Comparison of ENCODE assay signal across 2 cellular contexts in the genomic region with DNA sequence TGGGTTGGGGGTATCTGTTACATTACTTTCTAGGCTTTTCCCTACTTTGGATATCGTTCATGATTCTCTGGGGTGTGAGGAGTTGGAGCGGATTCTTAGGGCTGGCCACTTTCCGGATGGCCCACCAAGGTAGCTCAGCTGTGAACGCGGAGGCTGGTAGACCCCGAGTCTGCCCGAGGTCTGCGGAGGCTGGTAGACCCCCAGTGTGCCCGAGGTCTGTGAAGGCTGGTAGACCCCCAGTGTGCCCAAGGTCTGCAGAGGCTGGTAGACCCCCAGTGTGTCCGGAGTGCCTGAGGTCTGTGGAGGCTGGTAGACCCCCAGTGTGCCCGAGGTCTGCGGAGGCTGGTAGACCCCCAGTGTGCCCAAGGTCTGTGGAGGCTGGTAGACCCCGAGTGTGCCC.
TF ChIP-seq lines count a peak whose summit lies in the region.

No MANE protein-coding gene starts in this region.

TF ChIP-seq in IMR-90, 13 proteins besides CTCF, POLR2A, EP300 and RAD21 (continued from another document):
- TF ChIP-seq, protein P1, sequence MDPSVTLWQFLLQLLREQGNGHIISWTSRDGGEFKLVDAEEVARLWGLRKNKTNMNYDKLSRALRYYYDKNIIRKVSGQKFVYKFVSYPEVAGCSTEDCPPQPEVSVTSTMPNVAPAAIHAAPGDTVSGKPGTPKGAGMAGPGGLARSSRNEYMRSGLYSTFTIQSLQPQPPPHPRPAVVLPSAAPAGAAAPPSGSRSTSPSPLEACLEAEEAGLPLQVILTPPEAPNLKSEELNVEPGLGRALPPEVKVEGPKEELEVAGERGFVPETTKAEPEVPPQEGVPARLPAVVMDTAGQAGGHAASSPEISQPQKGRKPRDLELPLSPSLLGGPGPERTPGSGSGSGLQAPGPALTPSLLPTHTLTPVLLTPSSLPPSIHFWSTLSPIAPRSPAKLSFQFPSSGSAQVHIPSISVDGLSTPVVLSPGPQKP (IDR thresholded peaks at IDR 0.05; ENCODE audit: borderline replicate concordance, low read depth, low read length): no peak
- TF ChIP-seq CEBPB (IDR thresholded peaks at IDR 0.05; ENCODE audit: low read depth, low read length) (no peak), BHLHE40 (IDR thresholded peaks at IDR 0.05; ENCODE audit: low read depth, low read length) (no peak), MAFK (IDR thresholded peaks at IDR 0.05; ENCODE audit: low read depth, low read length) (no peak), NFE2L2 (IDR thresholded peaks at IDR 0.05; ENCODE audit: low read depth, low read length) (no peak)

TF ChIP-seq in neural cell, 6 proteins besides CTCF, POLR2A, EP300 and RAD21:
- TF ChIP-seq, protein P2, sequence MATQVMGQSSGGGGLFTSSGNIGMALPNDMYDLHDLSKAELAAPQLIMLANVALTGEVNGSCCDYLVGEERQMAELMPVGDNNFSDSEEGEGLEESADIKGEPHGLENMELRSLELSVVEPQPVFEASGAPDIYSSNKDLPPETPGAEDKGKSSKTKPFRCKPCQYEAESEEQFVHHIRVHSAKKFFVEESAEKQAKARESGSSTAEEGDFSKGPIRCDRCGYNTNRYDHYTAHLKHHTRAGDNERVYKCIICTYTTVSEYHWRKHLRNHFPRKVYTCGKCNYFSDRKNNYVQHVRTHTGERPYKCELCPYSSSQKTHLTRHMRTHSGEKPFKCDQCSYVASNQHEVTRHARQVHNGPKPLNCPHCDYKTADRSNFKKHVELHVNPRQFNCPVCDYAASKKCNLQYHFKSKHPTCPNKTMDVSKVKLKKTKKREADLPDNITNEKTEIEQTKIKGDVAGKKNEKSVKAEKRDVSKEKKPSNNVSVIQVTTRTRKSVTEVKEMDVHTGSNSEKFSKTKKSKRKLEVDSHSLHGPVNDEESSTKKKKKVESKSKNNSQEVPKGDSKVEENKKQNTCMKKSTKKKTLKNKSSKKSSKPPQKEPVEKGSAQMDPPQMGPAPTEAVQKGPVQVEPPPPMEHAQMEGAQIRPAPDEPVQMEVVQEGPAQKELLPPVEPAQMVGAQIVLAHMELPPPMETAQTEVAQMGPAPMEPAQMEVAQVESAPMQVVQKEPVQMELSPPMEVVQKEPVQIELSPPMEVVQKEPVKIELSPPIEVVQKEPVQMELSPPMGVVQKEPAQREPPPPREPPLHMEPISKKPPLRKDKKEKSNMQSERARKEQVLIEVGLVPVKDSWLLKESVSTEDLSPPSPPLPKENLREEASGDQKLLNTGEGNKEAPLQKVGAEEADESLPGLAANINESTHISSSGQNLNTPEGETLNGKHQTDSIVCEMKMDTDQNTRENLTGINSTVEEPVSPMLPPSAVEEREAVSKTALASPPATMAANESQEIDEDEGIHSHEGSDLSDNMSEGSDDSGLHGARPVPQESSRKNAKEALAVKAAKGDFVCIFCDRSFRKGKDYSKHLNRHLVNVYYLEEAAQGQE (IDR thresholded peaks at IDR 0.05; ENCODE audit: borderline replicate concordance): no peak
- TF ChIP-seq MXI1 (conservative IDR thresholded peaks at IDR 0.05; ENCODE audit: poor library complexity, severe bottlenecking) (no peak), POLR2AphosphoS5 (IDR thresholded peaks at IDR 0.05) (no peak), EZH2 (IDR thresholded peaks at IDR 0.05; ENCODE audit: borderline replicate concordance, insufficient read depth, low read length, poor library complexity, severe bottlenecking) (no peak), SMC3 (conservative IDR thresholded peaks at IDR 0.05; ENCODE audit: poor library complexity) (no peak), TAF1 (IDR thresholded peaks at IDR 0.05; ENCODE audit: low read depth) (no peak)
